ENCODE assay signal across 9 cellular contexts in genomic region chr2:17148298-17149228, GRCh38.
DNase-seq lines count a peak whose midpoint lies in the region; ATAC-seq and TF ChIP-seq lines count a peak whose summit lies in the region.
"Had no signal": no experiment of that assay in that cellular context is flagged by ENCODE, and none has a peak within 500 bp of the region (broad histone marks: within the 10 kb centered on the region; RNA-seq: fewer than 3 reads in every experiment).

No MANE protein-coding gene starts in this region.

- intact Hi-C loops in Panc1 (cut with micrococcal nuclease; ENCODE audit: unreplicated experiment): loop anchor here (10.0 kb wide), 1 partner anchor 374 kb away; no protein-coding TSS in a partner anchor
- intact Hi-C loops in activated CD4-positive, alpha-beta memory T cell treated with anti-CD3 and anti-CD28 coated beads for 36 hours (cut with micrococcal nuclease): no loop called here

- no peaks in the 10 kb centered on the region for H3K27me3 Mint-ChIP-seq in activated CD4-positive, alpha-beta memory T cell treated with anti-CD3 and anti-CD28 coated beads for 36 hours

- H3K27me3 ChIP-seq in Panc1 (ENCODE audit: control insufficient read depth, insufficient read depth, low read length) (no peaks in the 10 kb centered on the region), foreskin keratinocyte (no peaks in the 10 kb centered on the region)

- no peaks in the 10 kb centered on the region for H3K4me1 Mint-ChIP-seq in activated CD4-positive, alpha-beta memory T cell treated with anti-CD3 and anti-CD28 coated beads for 36 hours (ENCODE audit: low read depth)

- ATAC-seq in GM19395 (IDR thresholded peaks at IDR 0.05; ENCODE audit: unreplicated experiment): peak; percentile 51
- ATAC-seq in Panc1: no peak
- peak; percentile 64 for ATAC-seq in foreskin keratinocyte
- ATAC-seq in HG03469 (IDR thresholded peaks at IDR 0.05; ENCODE audit: unreplicated experiment): no peak
- ATAC-seq in GM21576 (IDR thresholded peaks at IDR 0.05; ENCODE audit: unreplicated experiment): no peak

- H3K27ac Mint-ChIP-seq in activated CD4-positive, alpha-beta memory T cell treated with anti-CD3 and anti-CD28 coated beads for 36 hours: no peak overlapping the region

- H3K9me3 Mint-ChIP-seq in activated CD4-positive, alpha-beta memory T cell treated with anti-CD3 and anti-CD28 coated beads for 36 hours: peaks cover 5% of the 10 kb centered on the region

- H3K36me3 Mint-ChIP-seq in activated CD4-positive, alpha-beta memory T cell treated with anti-CD3 and anti-CD28 coated beads for 36 hours: no peaks in the 10 kb centered on the region

- CTCF ChIA-PET in Panc1 (lab: Charles Lee): no interaction called here
- CTCF ChIA-PET in activated CD4-positive, alpha-beta memory T cell treated with anti-CD3 and anti-CD28 coated beads for 36 hours (lab: Charles Lee): no interaction called here

- peak; percentile 25; the same call in 1 of the 2 replicates for TF ChIP-seq CTCF in Panc1 (IDR thresholded peaks at IDR 0.05)
- peak; percentile 67 for TF ChIP-seq CTCF in foreskin keratinocyte (conservative IDR thresholded peaks at IDR 0.05)

- in situ Hi-C loops in Panc1 (cut with HindIII; ENCODE audit: low pct_unique_long_range_greater_than_20kb, low sequenced_read_pairs): no loop called here

- H3K4me3 Mint-ChIP-seq in activated CD4-positive, alpha-beta memory T cell treated with anti-CD3 and anti-CD28 coated beads for 36 hours: no peak overlapping the region

- DNase-seq in A172 (ENCODE audit: low spot score) (peak; percentile 50), Panc1 (ENCODE audit: low read depth, low spot score) (no peak), foreskin keratinocyte (peak in 1 of 2 donors; percentile 28), AG08396 (ENCODE audit: low spot score) (no peak)
- no peak for DNase-seq in activated CD4-positive, alpha-beta memory T cell treated with anti-CD3 and anti-CD28 coated beads for 36 hours
- DNase-seq: DMS153 had no signal

- no TSS peak for BruUV-seq in Panc1 (replicated peaks; lab: Mats Ljungman, UMichigan)

- no peak overlapping the region for H3K4me3 ChIP-seq in Panc1 (ENCODE audit: low read depth in 2 of 2, low read length in 2 of 2)

- POLR2A ChIA-PET in Panc1 (lab: Charles Lee): no interaction called here
- POLR2A ChIA-PET in activated CD4-positive, alpha-beta memory T cell treated with anti-CD3 and anti-CD28 coated beads for 36 hours (lab: Charles Lee): no interaction called here

- H3K36me3 ChIP-seq in Panc1 (ENCODE audit: control insufficient read depth, insufficient read depth, low read length): no peaks in the 10 kb centered on the region

- no peaks in the 10 kb centered on the region for H3K9me3 ChIP-seq in Panc1 (ENCODE audit: control insufficient read depth, insufficient read depth, low read depth, low read length)

- no peak overlapping the region for H3K27ac ChIP-seq in Panc1 (ENCODE audit: low read length)
- no peak overlapping the region for H3K27ac ChIP-seq in foreskin keratinocyte

- H3K4me1 ChIP-seq in Panc1 (ENCODE audit: control insufficient read depth, insufficient read depth, low read length) (no peaks in the 10 kb centered on the region), foreskin keratinocyte (no peaks in the 10 kb centered on the region)

Comparison
In these comparisons a context has a peak if more than half of its experiments do, and no peak if none do; other contexts are left out.
1. ATAC-seq: peak in GM19395 (single experiment) and foreskin keratinocyte (single experiment); none in Panc1 (single experiment), HG03469 (single experiment) and GM21576 (single experiment).